Comparison of ENCODE assay signal across 18 cellular contexts in genomic region chr17:74252272-74252671, GRCh38. TPM values are rescaled to one million over a fixed set of nuclear protein-coding genes. Genes with fewer than 3 reads are reported as not detected.
DNase-seq lines count a peak whose midpoint lies in the region; ATAC-seq and TF ChIP-seq lines count a peak whose summit lies in the region.
"Had no signal": no experiment of that assay in that cellular context is flagged by ENCODE, and none has a peak within 500 bp of the region (broad histone marks: within the 10 kb centered on the region; RNA-seq: fewer than 3 reads in every experiment).

No MANE protein-coding gene starts in this region.

- no peaks in the 10 kb centered on the region; the same call in 1 of the 2 replicates for H3K27me3 Mint-ChIP-seq in WTC11 (ENCODE audit: low read depth)
- H3K27me3 Mint-ChIP-seq: CD4-positive, CD25-positive, alpha-beta regulatory T cell; IgD-negative memory B cell had no signal

- H3K4me1 Mint-ChIP-seq in WTC11: peaks cover 3% of the 10 kb centered on the region
- H3K4me1 Mint-ChIP-seq: IgD-negative memory B cell had no signal

- peak; percentile 38; the same call in 1 of the 2 replicates for ATAC-seq in WTC11

- no peak for TF ChIP-seq CTCF in WTC11 (IDR thresholded peaks at IDR 0.05)

- H3K36me3 ChIP-seq in H7 (replicated peaks; ENCODE audit: control insufficient read depth, insufficient read depth, low read length): no peaks in the 10 kb centered on the region

- no peaks in the 10 kb centered on the region for H3K9me3 Mint-ChIP-seq in WTC11
- H3K9me3 Mint-ChIP-seq: IgD-negative memory B cell had no signal

- H3K27ac Mint-ChIP-seq in WTC11: no peak overlapping the region
- H3K27ac Mint-ChIP-seq: HFFc6 had no signal

- no peaks in the 10 kb centered on the region for H3K27me3 ChIP-seq in H7 (ENCODE audit: control insufficient read depth, insufficient read depth, low read length)

- no peak overlapping the region for H3K4me3 Mint-ChIP-seq in WTC11
- H3K4me3 Mint-ChIP-seq: HFFc6, IgD-negative memory B cell had no signal

- no peaks in the 10 kb centered on the region for H3K36me3 Mint-ChIP-seq in WTC11

- POLR2A ChIA-PET in WTC11 (lab: Charles Lee): no interaction called here

- peak overlapping the region; percentile 40 for H3K27ac ChIP-seq in substantia nigra (ENCODE audit: low read depth, low read length, poor library complexity, severe bottlenecking)
- H3K27ac ChIP-seq: BLaER1 treated with 17β-estradiol and CSF1 and Interleukin-3, amounts not matched to agents 10 nM and 100 nM; GM23248 had no signal

- CTCF ChIA-PET in WTC11 (lab: Charles Lee): interaction anchor here (0.6 to 1.5 kb wide), 6 partner anchors 22 to 100 kb away, joined by 3 to 8 read pairs (median 4); partner anchors contain the start of gene DNAI2

- H3K4me3 ChIP-seq in H7 (ENCODE audit: insufficient read depth, low read depth, low read length): no peak overlapping the region
- H3K4me3 ChIP-seq: BLaER1 treated with 17β-estradiol and CSF1 and Interleukin-3, amounts not matched to agents 10 nM and 100 nM; GM23248 had no signal

- DNase-seq in H7 (peak; percentile 67), WTC11 (ENCODE audit: low spot score) (no peak), iPS-NIHi11 (ENCODE audit: low spot score) (peak; percentile 45), substantia nigra (lab: John Stamatoyannopoulos, UW) (peak in 1 of 49 donors; percentile 39), NCI-H748 treated with DMSO at 0.1 percent for 48 hours (lab: John Stamatoyannopoulos, UW) (no peak), SIG-M5 (lab: John Stamatoyannopoulos, UW) (no peak)
- DNase-seq in central memory CD4-positive, alpha-beta T cell: no peak
- DNase-seq: ACHN; CD4-positive, CD25-positive, alpha-beta regulatory T cell; GM23248; HCEC 1CT; HFFc6; KG1 had no signal

TF ChIP-seq in WTC11, 78 proteins besides CTCF, POLR2A, EP300 and RAD21:
- TF ChIP-seq CDX4 (CRISPR knock-in tag; IDR thresholded peaks at IDR 0.05; ENCODE audit: borderline replicate concordance): no peak
- TF ChIP-seq USF2 (CRISPR knock-in tag; IDR thresholded peaks at IDR 0.05): no peak
- TF ChIP-seq AFF4 (CRISPR knock-in tag; IDR thresholded peaks at IDR 0.05; ENCODE audit: borderline replicate concordance): no peak
- TF ChIP-seq ZNF317 (CRISPR knock-in tag; IDR thresholded peaks at IDR 0.05; ENCODE audit: borderline replicate concordance, low read depth): no peak
- TF ChIP-seq PRRX2 (CRISPR knock-in tag; IDR thresholded peaks at IDR 0.05): no peak
- no peak for TF ChIP-seq ZBTB43 (CRISPR knock-in tag; IDR thresholded peaks at IDR 0.05)
- no peak for TF ChIP-seq ATF3 (CRISPR knock-in tag; conservative IDR thresholded peaks at IDR 0.05)
- TF ChIP-seq CREM (CRISPR knock-in tag; IDR thresholded peaks at IDR 0.05): no peak
- no peak for TF ChIP-seq E2F5 (CRISPR knock-in tag; IDR thresholded peaks at IDR 0.05)
- no peak for TF ChIP-seq E2F1 (CRISPR knock-in tag; IDR thresholded peaks at IDR 0.05)
- TF ChIP-seq SP1 (CRISPR knock-in tag; conservative IDR thresholded peaks at IDR 0.05): no peak
- no peak for TF ChIP-seq FOXJ3 (CRISPR knock-in tag; IDR thresholded peaks at IDR 0.05; ENCODE audit: borderline replicate concordance)
- no peak for TF ChIP-seq TCF7 (CRISPR knock-in tag; IDR thresholded peaks at IDR 0.05; ENCODE audit: low read depth)
- no peak for TF ChIP-seq FOXP4 (CRISPR knock-in tag; IDR thresholded peaks at IDR 0.05)

RNA-seq across cellular contexts. Expression of gene DNAI2, which starts 21.8 kb away (rescaled TPM):
- not detected in 2 replicates for total RNA-seq in H7 (2014; rRNA removed; shearing (Covaris generic))
- total RNA-seq in WTC11 (2021): 0.21 to 0.26 TPM (median 0.23 TPM) in 3 replicates
- total RNA-seq: A172, Daoy, GM23248, HFFc6, HT-29 had no signal

RNA-seq across cellular contexts. Expression of gene TTYH2, which starts 38.9 kb away (rescaled TPM):
- total RNA-seq in H7 (2014; rRNA removed; shearing (Covaris generic)): 2.5 and 7.4 TPM in 2 replicates
- 3.5 to 5.1 TPM (median 4.5 TPM) in 3 replicates for total RNA-seq in WTC11 (2021)
- total RNA-seq: GM23248 had no signal

RNA-seq across cellular contexts. Expression of gene RPL38, which starts 48.8 kb away (rescaled TPM):
- 1,534 and 2,134 TPM in 2 replicates for total RNA-seq in H7 (2014; rRNA removed; shearing (Covaris generic))
- total RNA-seq in WTC11 (2021): 1,170 to 1,273 TPM (median 1,266 TPM) in 3 replicates

Comparison
In these comparisons a context has a peak if more than half of its experiments do, and no peak if none do; other contexts are left out.
1. DNase-seq: peak in H7 (single experiment) and iPS-NIHi11 (single experiment); none in WTC11 (single experiment), NCI-H748 treated with DMSO at 0.1 percent for 48 hours (single experiment), SIG-M5 (single experiment) and central memory CD4-positive, alpha-beta T cell (single experiment).